1 cellular context compared by ENCODE assay signal in the genomic region with DNA sequence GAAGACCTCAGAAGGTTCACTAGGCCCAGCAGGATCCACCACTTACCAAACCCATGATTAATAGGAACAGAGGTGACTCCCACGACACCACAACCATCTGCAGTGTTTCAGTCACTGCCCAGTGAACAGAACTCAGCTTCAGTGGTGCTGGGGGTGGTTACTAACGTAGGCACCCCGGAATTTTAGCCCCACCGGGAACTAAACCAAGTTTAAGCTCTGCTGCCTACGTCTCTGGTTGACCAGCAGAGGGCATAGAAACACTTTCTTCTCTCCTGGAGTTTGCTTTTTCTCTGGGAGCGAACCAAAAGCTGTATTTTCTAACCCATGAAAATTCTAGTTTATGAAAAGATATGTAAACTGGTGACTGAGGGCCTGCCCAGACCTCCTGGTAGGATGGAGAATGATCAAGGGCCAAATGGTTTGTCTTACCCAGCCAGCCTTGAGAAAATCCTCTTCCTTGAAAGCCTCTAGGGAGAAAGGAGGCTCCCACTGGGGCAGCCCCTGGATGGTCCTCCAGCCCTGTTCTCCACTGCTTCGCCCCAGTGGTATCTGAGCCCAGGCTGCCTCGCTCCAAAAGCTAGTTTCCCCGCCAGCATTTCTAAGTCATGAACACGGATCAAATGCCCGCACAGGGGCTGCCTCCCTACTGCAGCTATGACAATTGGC.
TF ChIP-seq lines count a peak whose summit lies in the region.

No MANE protein-coding gene starts in this region.

TF ChIP-seq in WTC11, 78 proteins besides CTCF, POLR2A, EP300 and RAD21 (continued from another document):
- TF ChIP-seq, protein P1, sequence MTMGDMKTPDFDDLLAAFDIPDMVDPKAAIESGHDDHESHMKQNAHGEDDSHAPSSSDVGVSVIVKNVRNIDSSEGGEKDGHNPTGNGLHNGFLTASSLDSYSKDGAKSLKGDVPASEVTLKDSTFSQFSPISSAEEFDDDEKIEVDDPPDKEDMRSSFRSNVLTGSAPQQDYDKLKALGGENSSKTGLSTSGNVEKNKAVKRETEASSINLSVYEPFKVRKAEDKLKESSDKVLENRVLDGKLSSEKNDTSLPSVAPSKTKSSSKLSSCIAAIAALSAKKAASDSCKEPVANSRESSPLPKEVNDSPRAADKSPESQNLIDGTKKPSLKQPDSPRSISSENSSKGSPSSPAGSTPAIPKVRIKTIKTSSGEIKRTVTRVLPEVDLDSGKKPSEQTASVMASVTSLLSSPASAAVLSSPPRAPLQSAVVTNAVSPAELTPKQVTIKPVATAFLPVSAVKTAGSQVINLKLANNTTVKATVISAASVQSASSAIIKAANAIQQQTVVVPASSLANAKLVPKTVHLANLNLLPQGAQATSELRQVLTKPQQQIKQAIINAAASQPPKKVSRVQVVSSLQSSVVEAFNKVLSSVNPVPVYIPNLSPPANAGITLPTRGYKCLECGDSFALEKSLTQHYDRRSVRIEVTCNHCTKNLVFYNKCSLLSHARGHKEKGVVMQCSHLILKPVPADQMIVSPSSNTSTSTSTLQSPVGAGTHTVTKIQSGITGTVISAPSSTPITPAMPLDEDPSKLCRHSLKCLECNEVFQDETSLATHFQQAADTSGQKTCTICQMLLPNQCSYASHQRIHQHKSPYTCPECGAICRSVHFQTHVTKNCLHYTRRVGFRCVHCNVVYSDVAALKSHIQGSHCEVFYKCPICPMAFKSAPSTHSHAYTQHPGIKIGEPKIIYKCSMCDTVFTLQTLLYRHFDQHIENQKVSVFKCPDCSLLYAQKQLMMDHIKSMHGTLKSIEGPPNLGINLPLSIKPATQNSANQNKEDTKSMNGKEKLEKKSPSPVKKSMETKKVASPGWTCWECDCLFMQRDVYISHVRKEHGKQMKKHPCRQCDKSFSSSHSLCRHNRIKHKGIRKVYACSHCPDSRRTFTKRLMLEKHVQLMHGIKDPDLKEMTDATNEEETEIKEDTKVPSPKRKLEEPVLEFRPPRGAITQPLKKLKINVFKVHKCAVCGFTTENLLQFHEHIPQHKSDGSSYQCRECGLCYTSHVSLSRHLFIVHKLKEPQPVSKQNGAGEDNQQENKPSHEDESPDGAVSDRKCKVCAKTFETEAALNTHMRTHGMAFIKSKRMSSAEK (CRISPR knock-in tag; IDR thresholded peaks at IDR 0.05; ENCODE audit: borderline replicate concordance): no peak
- no peak for TF ChIP-seq NR2C2 (CRISPR knock-in tag; IDR thresholded peaks at IDR 0.05)
